Comparison of ENCODE assay signal across 1 cellular context in the genomic region with DNA sequence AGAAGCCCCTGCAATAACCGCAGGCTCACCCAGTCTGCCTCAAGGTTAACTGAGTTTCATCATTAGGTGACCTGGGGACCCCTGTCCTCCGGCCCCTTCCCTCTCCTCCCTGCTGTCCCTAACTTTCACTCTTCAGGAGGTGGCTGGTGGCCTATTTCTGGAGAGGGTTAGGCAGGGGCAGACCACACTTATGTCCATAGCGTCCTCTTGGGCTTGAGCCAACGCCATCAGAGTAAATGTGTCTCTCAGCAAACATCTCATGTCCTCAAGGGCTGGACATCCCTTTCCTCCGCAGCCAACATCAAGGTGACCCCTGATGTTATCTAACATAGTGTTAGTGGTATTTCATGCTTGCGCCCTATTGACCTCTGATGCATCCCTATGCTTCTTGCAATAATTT.
TF ChIP-seq lines count a peak whose summit lies in the region.

No MANE protein-coding gene starts in this region.

TF ChIP-seq in GM12878, 131 proteins besides CTCF, POLR2A, EP300 and RAD21:
- TF ChIP-seq, protein P1, sequence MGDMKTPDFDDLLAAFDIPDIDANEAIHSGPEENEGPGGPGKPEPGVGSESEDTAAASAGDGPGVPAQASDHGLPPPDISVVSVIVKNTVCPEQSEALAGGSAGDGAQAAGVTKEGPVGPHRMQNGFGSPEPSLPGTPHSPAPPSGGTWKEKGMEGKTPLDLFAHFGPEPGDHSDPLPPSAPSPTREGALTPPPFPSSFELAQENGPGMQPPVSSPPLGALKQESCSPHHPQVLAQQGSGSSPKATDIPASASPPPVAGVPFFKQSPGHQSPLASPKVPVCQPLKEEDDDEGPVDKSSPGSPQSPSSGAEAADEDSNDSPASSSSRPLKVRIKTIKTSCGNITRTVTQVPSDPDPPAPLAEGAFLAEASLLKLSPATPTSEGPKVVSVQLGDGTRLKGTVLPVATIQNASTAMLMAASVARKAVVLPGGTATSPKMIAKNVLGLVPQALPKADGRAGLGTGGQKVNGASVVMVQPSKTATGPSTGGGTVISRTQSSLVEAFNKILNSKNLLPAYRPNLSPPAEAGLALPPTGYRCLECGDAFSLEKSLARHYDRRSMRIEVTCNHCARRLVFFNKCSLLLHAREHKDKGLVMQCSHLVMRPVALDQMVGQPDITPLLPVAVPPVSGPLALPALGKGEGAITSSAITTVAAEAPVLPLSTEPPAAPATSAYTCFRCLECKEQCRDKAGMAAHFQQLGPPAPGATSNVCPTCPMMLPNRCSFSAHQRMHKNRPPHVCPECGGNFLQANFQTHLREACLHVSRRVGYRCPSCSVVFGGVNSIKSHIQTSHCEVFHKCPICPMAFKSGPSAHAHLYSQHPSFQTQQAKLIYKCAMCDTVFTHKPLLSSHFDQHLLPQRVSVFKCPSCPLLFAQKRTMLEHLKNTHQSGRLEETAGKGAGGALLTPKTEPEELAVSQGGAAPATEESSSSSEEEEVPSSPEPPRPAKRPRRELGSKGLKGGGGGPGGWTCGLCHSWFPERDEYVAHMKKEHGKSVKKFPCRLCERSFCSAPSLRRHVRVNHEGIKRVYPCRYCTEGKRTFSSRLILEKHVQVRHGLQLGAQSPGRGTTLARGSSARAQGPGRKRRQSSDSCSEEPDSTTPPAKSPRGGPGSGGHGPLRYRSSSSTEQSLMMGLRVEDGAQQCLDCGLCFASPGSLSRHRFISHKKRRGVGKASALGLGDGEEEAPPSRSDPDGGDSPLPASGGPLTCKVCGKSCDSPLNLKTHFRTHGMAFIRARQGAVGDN (IDR thresholded peaks at IDR 0.05) = no peak
- TF ChIP-seq WRNIP1 (IDR thresholded peaks at IDR 0.05; ENCODE audit: borderline replicate concordance, low read depth, low read length) = no peak
- TF ChIP-seq KDM1A (IDR thresholded peaks at IDR 0.05; ENCODE audit: borderline replicate concordance) = no peak
- no peak for TF ChIP-seq CBX5 (IDR thresholded peaks at IDR 0.05; ENCODE audit: low read depth)
- no peak for TF ChIP-seq TCF3 (IDR thresholded peaks at IDR 0.05; ENCODE audit: borderline replicate concordance, insufficient read depth, low read depth, low read length)
- no peak for TF ChIP-seq CBFB (IDR thresholded peaks at IDR 0.05; ENCODE audit: low read depth)
- TF ChIP-seq, protein P2, sequence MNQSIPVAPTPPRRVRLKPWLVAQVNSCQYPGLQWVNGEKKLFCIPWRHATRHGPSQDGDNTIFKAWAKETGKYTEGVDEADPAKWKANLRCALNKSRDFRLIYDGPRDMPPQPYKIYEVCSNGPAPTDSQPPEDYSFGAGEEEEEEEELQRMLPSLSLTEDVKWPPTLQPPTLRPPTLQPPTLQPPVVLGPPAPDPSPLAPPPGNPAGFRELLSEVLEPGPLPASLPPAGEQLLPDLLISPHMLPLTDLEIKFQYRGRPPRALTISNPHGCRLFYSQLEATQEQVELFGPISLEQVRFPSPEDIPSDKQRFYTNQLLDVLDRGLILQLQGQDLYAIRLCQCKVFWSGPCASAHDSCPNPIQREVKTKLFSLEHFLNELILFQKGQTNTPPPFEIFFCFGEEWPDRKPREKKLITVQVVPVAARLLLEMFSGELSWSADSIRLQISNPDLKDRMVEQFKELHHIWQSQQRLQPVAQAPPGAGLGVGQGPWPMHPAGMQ (IDR thresholded peaks at IDR 0.05; ENCODE audit: borderline replicate concordance) = no peak
- no peak for TF ChIP-seq BCL11A (IDR thresholded peaks at IDR 0.05; ENCODE audit: low read depth, low read length)
- no peak for TF ChIP-seq STAT1 (conservative IDR thresholded peaks at IDR 0.05)
- no peak for TF ChIP-seq YBX1 (IDR thresholded peaks at IDR 0.05)
- TF ChIP-seq, protein P3, sequence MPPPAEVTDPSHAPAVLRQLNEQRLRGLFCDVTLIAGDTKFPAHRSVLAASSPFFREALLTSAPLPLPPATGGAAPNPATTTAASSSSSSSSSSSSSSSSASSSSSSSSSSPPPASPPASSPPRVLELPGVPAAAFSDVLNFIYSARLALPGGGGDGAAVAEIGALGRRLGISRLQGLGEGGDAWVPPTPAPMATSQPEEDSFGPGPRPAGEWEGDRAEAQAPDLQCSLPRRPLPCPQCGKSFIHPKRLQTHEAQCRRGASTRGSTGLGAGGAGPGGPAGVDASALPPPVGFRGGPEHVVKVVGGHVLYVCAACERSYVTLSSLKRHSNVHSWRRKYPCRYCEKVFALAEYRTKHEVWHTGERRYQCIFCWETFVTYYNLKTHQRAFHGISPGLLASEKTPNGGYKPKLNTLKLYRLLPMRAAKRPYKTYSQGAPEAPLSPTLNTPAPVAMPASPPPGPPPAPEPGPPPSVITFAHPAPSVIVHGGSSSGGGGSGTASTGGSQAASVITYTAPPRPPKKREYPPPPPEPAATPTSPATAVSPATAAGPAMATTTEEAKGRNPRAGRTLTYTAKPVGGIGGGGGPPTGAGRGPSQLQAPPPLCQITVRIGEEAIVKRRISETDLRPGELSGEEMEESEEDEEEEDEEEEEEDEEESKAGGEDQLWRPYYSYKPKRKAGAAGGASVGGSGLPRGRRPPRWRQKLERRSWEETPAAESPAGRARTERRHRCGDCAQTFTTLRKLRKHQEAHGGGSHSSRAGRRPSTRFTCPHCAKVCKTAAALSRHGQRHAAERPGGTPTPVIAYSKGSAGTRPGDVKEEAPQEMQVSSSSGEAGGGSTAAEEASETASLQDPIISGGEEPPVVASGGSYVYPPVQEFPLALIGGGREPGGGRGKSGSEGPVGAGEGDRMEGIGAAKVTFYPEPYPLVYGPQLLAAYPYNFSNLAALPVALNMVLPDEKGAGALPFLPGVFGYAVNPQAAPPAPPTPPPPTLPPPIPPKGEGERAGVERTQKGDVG (CRISPR knock-in tag; IDR thresholded peaks at IDR 0.05) = no peak
- TF ChIP-seq, protein P4, sequence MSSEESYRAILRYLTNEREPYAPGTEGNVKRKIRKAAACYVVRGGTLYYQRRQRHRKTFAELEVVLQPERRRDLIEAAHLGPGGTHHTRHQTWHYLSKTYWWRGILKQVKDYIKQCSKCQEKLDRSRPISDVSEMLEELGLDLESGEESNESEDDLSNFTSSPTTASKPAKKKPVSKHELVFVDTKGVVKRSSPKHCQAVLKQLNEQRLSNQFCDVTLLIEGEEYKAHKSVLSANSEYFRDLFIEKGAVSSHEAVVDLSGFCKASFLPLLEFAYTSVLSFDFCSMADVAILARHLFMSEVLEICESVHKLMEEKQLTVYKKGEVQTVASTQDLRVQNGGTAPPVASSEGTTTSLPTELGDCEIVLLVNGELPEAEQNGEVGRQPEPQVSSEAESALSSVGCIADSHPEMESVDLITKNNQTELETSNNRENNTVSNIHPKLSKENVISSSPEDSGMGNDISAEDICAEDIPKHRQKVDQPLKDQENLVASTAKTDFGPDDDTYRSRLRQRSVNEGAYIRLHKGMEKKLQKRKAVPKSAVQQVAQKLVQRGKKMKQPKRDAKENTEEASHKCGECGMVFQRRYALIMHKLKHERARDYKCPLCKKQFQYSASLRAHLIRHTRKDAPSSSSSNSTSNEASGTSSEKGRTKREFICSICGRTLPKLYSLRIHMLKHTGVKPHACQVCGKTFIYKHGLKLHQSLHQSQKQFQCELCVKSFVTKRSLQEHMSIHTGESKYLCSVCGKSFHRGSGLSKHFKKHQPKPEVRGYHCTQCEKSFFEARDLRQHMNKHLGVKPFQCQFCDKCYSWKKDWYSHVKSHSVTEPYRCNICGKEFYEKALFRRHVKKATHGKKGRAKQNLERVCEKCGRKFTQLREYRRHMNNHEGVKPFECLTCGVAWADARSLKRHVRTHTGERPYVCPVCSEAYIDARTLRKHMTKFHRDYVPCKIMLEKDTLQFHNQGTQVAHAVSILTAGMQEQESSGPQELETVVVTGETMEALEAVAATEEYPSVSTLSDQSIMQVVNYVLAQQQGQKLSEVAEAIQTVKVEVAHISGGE (CRISPR knock-in tag; IDR thresholded peaks at IDR 0.05) = no peak
- TF ChIP-seq SREBF2 (IDR thresholded peaks at IDR 0.05; ENCODE audit: low read length) = no peak
- TF ChIP-seq CREM (IDR thresholded peaks at IDR 0.05; ENCODE audit: low read depth) = no peak
- no peak for TF ChIP-seq CEBPB (IDR thresholded peaks at IDR 0.05; ENCODE audit: borderline replicate concordance in 1 of 2, low read depth in 2 of 2, low read length in 2 of 2)
- no peak for TF ChIP-seq CREB1 (IDR thresholded peaks at IDR 0.05; ENCODE audit: low read depth)
- TF ChIP-seq POLR2AphosphoS2 (IDR thresholded peaks at IDR 0.05; ENCODE audit: low read depth, low read length) = no peak
- TF ChIP-seq, protein P5, sequence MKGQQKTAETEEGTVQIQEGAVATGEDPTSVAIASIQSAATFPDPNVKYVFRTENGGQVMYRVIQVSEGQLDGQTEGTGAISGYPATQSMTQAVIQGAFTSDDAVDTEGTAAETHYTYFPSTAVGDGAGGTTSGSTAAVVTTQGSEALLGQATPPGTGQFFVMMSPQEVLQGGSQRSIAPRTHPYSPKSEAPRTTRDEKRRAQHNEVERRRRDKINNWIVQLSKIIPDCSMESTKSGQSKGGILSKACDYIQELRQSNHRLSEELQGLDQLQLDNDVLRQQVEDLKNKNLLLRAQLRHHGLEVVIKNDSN (IDR thresholded peaks at IDR 0.05; ENCODE audit: borderline replicate concordance, extremely low read length, insufficient read depth, low read depth, low read length) = no peak
- TF ChIP-seq CHD4 (IDR thresholded peaks at IDR 0.05) = no peak
- no peak for TF ChIP-seq MEF2B (IDR thresholded peaks at IDR 0.05; ENCODE audit: partially characterized antibody, poor library complexity, severe bottlenecking)
